Comparison of ENCODE assay signal across 27 cellular contexts in the genomic region with DNA sequence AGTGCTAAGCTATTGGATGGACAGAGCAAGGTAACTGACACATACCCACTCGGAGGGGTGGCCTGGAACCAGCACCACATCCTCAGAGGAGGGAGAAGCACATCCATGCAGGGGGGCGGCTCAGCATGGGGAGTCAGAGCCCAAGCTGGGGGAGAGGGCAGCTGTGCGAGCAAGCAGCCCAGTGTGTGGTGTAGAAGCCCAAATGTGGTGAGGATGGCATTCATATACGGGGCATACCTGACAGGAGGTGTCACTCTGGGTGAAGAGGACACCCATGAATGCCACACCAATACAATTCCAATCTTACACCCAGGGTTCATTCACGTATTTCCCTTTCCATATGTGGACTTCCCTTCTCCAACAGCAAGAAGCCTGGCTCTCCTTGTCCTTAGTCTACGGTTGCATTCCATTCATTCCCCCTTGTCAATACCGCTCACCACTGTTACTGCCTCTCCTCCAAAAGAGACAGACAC. TPM values are rescaled to one million over a fixed set of nuclear protein-coding genes. Genes with fewer than 3 reads are reported as not detected.
DNase-seq lines count a peak whose midpoint lies in the region; ATAC-seq, FAIRE-seq and TF ChIP-seq lines count a peak whose summit lies in the region.
"Had no signal": no experiment of that assay in that cellular context is flagged by ENCODE, and none has a peak within 500 bp of the region (broad histone marks: within the 10 kb centered on the region; RNA-seq: fewer than 3 reads in every experiment).

No MANE protein-coding gene starts in this region.

- H3K4me3 ChIP-seq in AG10803 (ENCODE audit: low read length) (no peak overlapping the region), esophagus muscularis mucosa (no peak overlapping the region), osteoblast (ENCODE audit: insufficient read depth, low read length) (peak overlapping the region; percentile 41)
- H3K4me3 ChIP-seq: heart right ventricle, tibial nerve had no signal

- H3K36me3 ChIP-seq in esophagus muscularis mucosa (no peaks in the 10 kb centered on the region), osteoblast (ENCODE audit: insufficient read depth, low read length) (no peaks in the 10 kb centered on the region)
- H3K36me3 ChIP-seq: heart right ventricle, tibial nerve had no signal

- peaks cover 0 to 45% (median 3%) of the 10 kb centered on the region in 4 donors for H3K27me3 ChIP-seq in esophagus muscularis mucosa
- H3K27me3 ChIP-seq in osteoblast (ENCODE audit: insufficient read depth, low read length), result peaks cover 3% of the 10 kb centered on the region
- H3K27me3 ChIP-seq: tibial nerve had no signal

- no peak for TF ChIP-seq EP300 in esophagus muscularis mucosa (IDR thresholded peaks at IDR 0.05)

- DNase-seq in AG10803 (ENCODE audit: low read depth) (peak; percentile 11), HTR-8/SVneo (ENCODE audit: insufficient read length, low spot score) (peak; percentile 28), esophagus muscularis mucosa (ENCODE audit: extremely low spot score) (peak; percentile 74), osteoblast (ENCODE audit: insufficient read length, low spot score, missing footprints) (peak; percentile 82), HuH-7.5 (ENCODE audit: low spot score) (no peak)
- no peak for DNase-seq in activated T-cell treated with anti-CD3 and anti-CD28 coated beads, Interleukin-2, amount 50 U/mL, for 48 hours
- DNase-seq in activated T-cell treated with anti-CD3 and anti-CD28 coated beads, Interleukin-2, amount 50 U/mL, for 1 hour, result no peak
- DNase-seq: ACHN; activated B cell treated with CpG ODN at 0.5 μM for 24 hours; central memory CD4-positive, alpha-beta T cell; effector memory CD4-positive, alpha-beta T cell; GOT3; heart right ventricle; KG1; NCI-H1048; NCI-H2107; NCI-H526 treated with DMSO at 0.1 percent for 48 hours; nephron progenitor cell; SIG-M5; stimulated activated CD4-positive, alpha-beta T cell treated with anti-CD3 and anti-CD28 coated beads, Interleukin-15, amount 100 ng/mL, for 24 hours had no signal

- peak; percentile 38 for FAIRE-seq in HTR-8/SVneo (lab: Jason Lieb, UNC)
- FAIRE-seq: keratinocyte had no signal

- no peaks in the 10 kb centered on the region for H3K4me1 ChIP-seq in esophagus muscularis mucosa
- H3K4me1 ChIP-seq in osteoblast (ENCODE audit: insufficient read depth, low read length), result peaks cover 39% of the 10 kb centered on the region
- H3K4me1 ChIP-seq: heart right ventricle had no signal

- no peaks in the 10 kb centered on the region for H4K20me1 ChIP-seq in osteoblast (ENCODE audit: insufficient read depth, low read length)

- H3K9me3 ChIP-seq in esophagus muscularis mucosa (no peaks in the 10 kb centered on the region), osteoblast (ENCODE audit: low read depth, low read length) (no peaks in the 10 kb centered on the region)
- H3K9me3 ChIP-seq: heart right ventricle, tibial nerve had no signal

- WGBS in esophagus muscularis mucosa, result 45% methylated on average over 6 of the region's 7 CpGs

- no peak for ATAC-seq in HG02938 (IDR thresholded peaks at IDR 0.05; ENCODE audit: unreplicated experiment)
- ATAC-seq: heart right ventricle; stimulated activated effector memory CD8-positive, alpha-beta T cell treated with anti-CD3 and anti-CD28 coated beads, Interleukin-12 subunit alpha, Interleukin-12 subunit beta, amount 100 ng/mL, for 72 hours had no signal

- no peak overlapping the region for H2AFZ ChIP-seq in osteoblast (ENCODE audit: low read length)

- intact Hi-C loops in esophagus muscularis mucosa (cut with DNase I), result no loop called here

- H3K27ac ChIP-seq in esophagus muscularis mucosa (replicated peaks in 1 of 4) (no peak overlapping the region), osteoblast (ENCODE audit: low read depth, low read length) (peak overlapping the region; percentile 65)
- H3K27ac ChIP-seq: heart right ventricle, HL-60, tibial nerve had no signal

- H3K4me2 ChIP-seq in osteoblast (ENCODE audit: insufficient read depth, low read length), result peak overlapping the region; percentile 69

- no peaks in the 10 kb centered on the region for H3K79me2 ChIP-seq in osteoblast (ENCODE audit: insufficient read depth, low read length)

- no peak for TF ChIP-seq POLR2A in esophagus muscularis mucosa (IDR thresholded peaks at IDR 0.05; ENCODE audit: low read depth)

- TF ChIP-seq CTCF in AG10803 (conservative IDR thresholded peaks at IDR 0.05; ENCODE audit: low read length) (no peak), esophagus muscularis mucosa (IDR thresholded peaks at IDR 0.05) (no peak), osteoblast (IDR thresholded peaks at IDR 0.05; ENCODE audit: extremely low read depth, low read depth, low read length) (no peak)

RNA-seq across cellular contexts. Expression of gene ACAN, which starts 58.7 kb away (rescaled TPM):
- total RNA-seq in esophagus muscularis mucosa (under 1 TPM in 3 of 4 donors, not detected in 1; under 0.01 to 0.11 (median 0.06) TPM), osteoblast (4.7 and 12.7 TPM in 2 replicates)
- total RNA-seq: activated B cell treated with CpG ODN at 0.5 μM for 24 hours; activated T-helper 1 cell treated with anti-CD3 and anti-CD28 coated beads, Interleukin-12 subunit alpha, Interleukin-12 subunit beta, Interleukin-2, Interleukin-4 antibody, amounts not matched to agents 30 ng/mL and 10 ng/mL and 1 ng/mL, durations not matched to agents 14 hours and 24 hours and 36 hours; OCI-LY7 had no signal

Comparison
In these comparisons a context has a peak if more than half of its experiments do, and no peak if none do; other contexts are left out.
1. DNase-seq: peak in AG10803 (single experiment), HTR-8/SVneo (single experiment), esophagus muscularis mucosa (single experiment) and osteoblast (single experiment); none in activated T-cell treated with anti-CD3 and anti-CD28 coated beads, Interleukin-2, amount 50 U/mL, for 48 hours (0 of 2), activated T-cell treated with anti-CD3 and anti-CD28 coated beads, Interleukin-2, amount 50 U/mL, for 1 hour (single experiment) and HuH-7.5 (single experiment).